ENCODE assay signal across 3 cellular contexts in genomic region chr16:8971416-8971815, GRCh38.
TF ChIP-seq lines count a peak whose summit lies in the region.

No MANE protein-coding gene starts in this region.

TF ChIP-seq in HEK293, 187 proteins besides CTCF, POLR2A, EP300 and RAD21:
- TF ChIP-seq ZNF146 (tag by site-specific recombination; IDR thresholded peaks at IDR 0.05) (peak; percentile 61; the same call in 1 of the 2 replicates), FEZF1 (tag by site-specific recombination; IDR thresholded peaks at IDR 0.05) (no peak)

TF ChIP-seq in GM12878, 131 proteins besides CTCF, POLR2A, EP300 and RAD21 (continues in another document):
- TF ChIP-seq ATF2 (IDR thresholded peaks at IDR 0.05; ENCODE audit: low read length), result no peak
- TF ChIP-seq SREBF2 (IDR thresholded peaks at IDR 0.05; ENCODE audit: low read length), result no peak
- TF ChIP-seq HDAC2 (IDR thresholded peaks at IDR 0.05), result no peak
- TF ChIP-seq ZBTB40 (IDR thresholded peaks at IDR 0.05; ENCODE audit: borderline replicate concordance), result no peak
- no peak for TF ChIP-seq ZNF207 (IDR thresholded peaks at IDR 0.05; ENCODE audit: borderline replicate concordance)
- TF ChIP-seq SUPT20H (IDR thresholded peaks at IDR 0.05; ENCODE audit: borderline replicate concordance, control insufficient read depth, low read depth, low read length), result no peak
- TF ChIP-seq IKZF1 (conservative IDR thresholded peaks at IDR 0.05), result no peak
- no peak for TF ChIP-seq E4F1 (IDR thresholded peaks at IDR 0.05; ENCODE audit: borderline replicate concordance, partially characterized antibody)
- no peak for TF ChIP-seq MTA2 (IDR thresholded peaks at IDR 0.05; ENCODE audit: low read depth)
- no peak for TF ChIP-seq RBBP5 (conservative IDR thresholded peaks at IDR 0.05)
- TF ChIP-seq ZBED1 (IDR thresholded peaks at IDR 0.05; ENCODE audit: borderline replicate concordance), result no peak
- no peak for TF ChIP-seq RB1 (IDR thresholded peaks at IDR 0.05; ENCODE audit: borderline replicate concordance)
- no peak for TF ChIP-seq MYB (IDR thresholded peaks at IDR 0.05; ENCODE audit: borderline replicate concordance, low read depth, low read length)
- no peak for TF ChIP-seq FOXM1 (IDR thresholded peaks at IDR 0.05; ENCODE audit: low read depth, low read length)
- TF ChIP-seq ATF3 (IDR thresholded peaks at IDR 0.05; ENCODE audit: borderline replicate concordance, extremely low read depth, low read depth, low read length), result no peak
- no peak for TF ChIP-seq TBL1XR1 (IDR thresholded peaks at IDR 0.05; ENCODE audit: low read depth, low read length)

TF ChIP-seq in H1, 55 proteins besides CTCF, POLR2A, EP300 and RAD21:
- TF ChIP-seq USF2 (IDR thresholded peaks at IDR 0.05; ENCODE audit: low read length) (no peak), KDM1A (IDR thresholded peaks at IDR 0.05; ENCODE audit: borderline replicate concordance, low read length) (peak; percentile 60; the same call in 1 of the 2 replicates)
TF ChIP-seq in H1: peak in this region for 1.
